9 cellular contexts compared by ENCODE assay signal in genomic region chr15:75747121-75747520, GRCh38. TPM values are rescaled to one million over a fixed set of nuclear protein-coding genes. Genes with fewer than 3 reads are reported as not detected.
DNase-seq lines count a peak whose midpoint lies in the region; ATAC-seq, FAIRE-seq and TF ChIP-seq lines count a peak whose summit lies in the region.
"Not testable (repeated sequence)": the region's sequence is repeated elsewhere in the genome, so short reads cannot be mapped to it uniquely, and the experiment has no call there.
"Had no signal": no experiment of that assay in that cellular context is flagged by ENCODE, and none has a peak within 500 bp of the region (broad histone marks: within the 10 kb centered on the region; RNA-seq: fewer than 3 reads in every experiment).

No MANE protein-coding gene starts in this region.

- H2AFZ ChIP-seq in K562 (ENCODE audit: low read depth, low read length), result peak overlapping the region; percentile 80; the same call in 1 of the 2 replicates

- not testable (repeated sequence) for H3K4me3 Mint-ChIP-seq in endodermal cell; natural killer cell treated with Interleukin-12 subunit alpha and Interleukin-12 subunit beta and Interleukin-15 and Interleukin-18, amount 100 ng/mL, for 72 hours

- H3K4me1 ChIP-seq in K562 (replicated peaks in 1 of 2; ENCODE audit: control insufficient read depth in 2 of 2, insufficient read depth in 2 of 2, low read length in 2 of 2); endodermal cell (ENCODE audit: control insufficient read depth, insufficient read depth, low read length); lower lobe of right lung; aorta (ENCODE audit: control insufficient read depth in 1 of 2, insufficient read depth in 2 of 2, low read length in 2 of 2): not testable (repeated sequence)

- not testable (repeated sequence) for H3K27me3 Mint-ChIP-seq in endodermal cell (ENCODE audit: insufficient read depth)
- H3K27me3 Mint-ChIP-seq in natural killer cell treated with Interleukin-12 subunit alpha and Interleukin-12 subunit beta and Interleukin-15 and Interleukin-18, amount 100 ng/mL, for 72 hours, result peaks cover 22 to 23% of the 10 kb centered on the region in 2 donors

- WGBS in K562 (ENCODE audit: insufficient coverage, low coverage, missing lambda C conversion rate), result 15% methylated on average over 5 of the region's 5 CpGs
- WGBS in endodermal cell (ENCODE audit: insufficient coverage in 1 of 2, insufficient read length in 1 of 2), 2 experiments, result 96 to 100% methylated on average over 2 to 4 of the region's 5 CpGs
- WGBS in aorta, 2 donors, result 72 to 77% methylated on average over 5 of the region's 5 CpGs

- not testable (repeated sequence) for H3K4me3 ChIP-seq in K562; endodermal cell (ENCODE audit: low read length); lower lobe of right lung; aorta (ENCODE audit: low read length in 2 of 2)

- H3K9me1 ChIP-seq in K562 (ENCODE audit: control insufficient read depth, insufficient read depth, low read length), result not testable (repeated sequence)

- DNase-seq in K562 (ENCODE audit: extremely low read depth in 1 of 4, low spot score in 3 of 4), result peak in 1 of 4 experiments; percentile 53
- peak; percentile 5 for DNase-seq in endodermal cell
- peak; percentile 10 for DNase-seq in lower lobe of right lung
- peak; percentile 10 for DNase-seq in natural killer cell treated with Interleukin-12 subunit alpha and Interleukin-12 subunit beta and Interleukin-15 and Interleukin-18, amount 100 ng/mL, for 72 hours (ENCODE audit: low spot score)
- DNase-seq in aorta, result peak; percentile 5 to 9

- not testable (repeated sequence) for TF ChIP-seq CTCF in K562 (IDR thresholded peaks at IDR 0.05 in 2 of 3, conservative IDR thresholded peaks at IDR 0.05 in 1 of 3; ENCODE audit: insufficient read depth in 2 of 3, low read depth in 1 of 3, low read length in 3 of 3); endodermal cell (conservative IDR thresholded peaks at IDR 0.05); lower lobe of right lung (IDR thresholded peaks at IDR 0.05)

- in situ Hi-C loops in K562 (cut with MboI), result not testable (repeated sequence)

- POLR2A ChIA-PET in K562 (lab: Yijun Ruan, JAX), result not testable (repeated sequence)

- TF ChIP-seq POLR2A in K562 (conservative IDR thresholded peaks at IDR 0.05), result not testable (repeated sequence)

- not testable (repeated sequence) for BruUV-seq in K562 (replicated peaks; lab: Mats Ljungman, UMichigan)

- H3K27ac Mint-ChIP-seq in endodermal cell; natural killer cell treated with Interleukin-12 subunit alpha and Interleukin-12 subunit beta and Interleukin-15 and Interleukin-18, amount 100 ng/mL, for 72 hours: not testable (repeated sequence)

- not testable (repeated sequence) for H3K27ac ChIP-seq in K562 (ENCODE audit: extremely low read depth, low read depth, low read length); endodermal cell (ENCODE audit: low read depth, low read length); lower lobe of right lung; aorta (ENCODE audit: low read depth in 1 of 2, low read length in 2 of 2)

- ATAC-seq in K562, result peak; percentile 68; the same call in 2 of the 3 replicates
- ATAC-seq in lower lobe of right lung; natural killer cell treated with Interleukin-12 subunit alpha and Interleukin-12 subunit beta and Interleukin-15 and Interleukin-18, amount 100 ng/mL, for 72 hours; aorta (ENCODE audit: low FRiP score): not testable (repeated sequence)

- not testable (repeated sequence) for H3K9ac ChIP-seq in K562 (ENCODE audit: insufficient read depth in 1 of 2, low read depth in 2 of 2, low read length in 2 of 2); endodermal cell (ENCODE audit: extremely low read depth, low read length, poor library complexity, severe bottlenecking)

- intact Hi-C loops in K562 (cut with micrococcal nuclease); lower lobe of right lung (cut with DNase I); aorta (cut with DNase I): not testable (repeated sequence)

- H3K79me2 ChIP-seq in K562 (ENCODE audit: control insufficient read depth, insufficient read depth, low read length), result not testable (repeated sequence)

- H3K27me3 ChIP-seq in K562 (ENCODE audit: control insufficient read depth in 2 of 2, insufficient read depth in 2 of 2, low read length in 2 of 2); endodermal cell (ENCODE audit: control insufficient read depth, insufficient read depth, low read length, poor library complexity, severe bottlenecking); lower lobe of right lung (ENCODE audit: low read depth); aorta (ENCODE audit: control insufficient read depth in 1 of 2, insufficient read depth in 2 of 2, low read length in 1 of 2): not testable (repeated sequence)

- not testable (repeated sequence) for TF ChIP-seq RAD21 in K562 (CRISPR knock-in tag; conservative IDR thresholded peaks at IDR 0.05 in 1 of 2, IDR thresholded peaks at IDR 0.05 in 1 of 2)

- not testable (repeated sequence) for H3K4me1 Mint-ChIP-seq in endodermal cell; natural killer cell treated with Interleukin-12 subunit alpha and Interleukin-12 subunit beta and Interleukin-15 and Interleukin-18, amount 100 ng/mL, for 72 hours (ENCODE audit: low read depth in 2 of 2)

- FAIRE-seq in K562 (lab: Jason Lieb, UNC), result peak; percentile 65

- H3K36me3 ChIP-seq in K562 (ENCODE audit: control insufficient read depth, insufficient read depth, low read length); endodermal cell (ENCODE audit: control insufficient read depth, insufficient read depth, low read length); lower lobe of right lung; aorta (ENCODE audit: control insufficient read depth in 1 of 2, insufficient read depth in 2 of 2, low read length in 1 of 2): not testable (repeated sequence)

- not testable (repeated sequence) for TF ChIP-seq EP300 in K562 (IDR thresholded peaks at IDR 0.05; ENCODE audit: low read length)

- H3K36me3 Mint-ChIP-seq in endodermal cell (ENCODE audit: low read depth); natural killer cell treated with Interleukin-12 subunit alpha and Interleukin-12 subunit beta and Interleukin-15 and Interleukin-18, amount 100 ng/mL, for 72 hours: not testable (repeated sequence)

- peaks cover 13% of the 10 kb centered on the region for H3K9me3 Mint-ChIP-seq in endodermal cell
- not testable (repeated sequence) for H3K9me3 Mint-ChIP-seq in natural killer cell treated with Interleukin-12 subunit alpha and Interleukin-12 subunit beta and Interleukin-15 and Interleukin-18, amount 100 ng/mL, for 72 hours

- CTCF ChIA-PET in K562 (lab: Yijun Ruan, JAX; ENCODE audit: low intra/inter-chr PET ratio), result not testable (repeated sequence)

- H3K4me2 ChIP-seq in K562 (ENCODE audit: insufficient read depth, low read length), result peak overlapping the region; percentile 42; the same call in 1 of the 2 replicates

- not testable (repeated sequence) for H4K20me1 ChIP-seq in K562 (replicated peaks; ENCODE audit: control insufficient read depth, insufficient read depth, low read length)

- H3K9me3 ChIP-seq in K562 (replicated peaks; ENCODE audit: control insufficient read depth, insufficient read depth, low read depth, low read length); endodermal cell (ENCODE audit: control insufficient read depth, low read length); lower lobe of right lung; aorta (ENCODE audit: control insufficient read depth, low read length): not testable (repeated sequence)

TF ChIP-seq in K562, 482 proteins besides CTCF, POLR2A, EP300 and RAD21 (continues in another document):
- TF ChIP-seq TAL1 (IDR thresholded peaks at IDR 0.05) (peak; percentile 19; the same call in 1 of the 2 replicates), CBFA2T2 (conservative IDR thresholded peaks at IDR 0.05) (peak; percentile 10; the same call in 1 of the 2 replicates), DPF2 (IDR thresholded peaks at IDR 0.05) (0 out of 2 replicates have a peak, but pooled peaks have one; percentile 35), MTA2 (IDR thresholded peaks at IDR 0.05; ENCODE audit: low read depth) (0 out of 2 replicates have a peak, but pooled peaks have one; percentile 36), ARID1B (IDR thresholded peaks at IDR 0.05) (0 out of 2 replicates have a peak, but pooled peaks have one; percentile 36), CBFA2T3 (IDR thresholded peaks at IDR 0.05) (peak; percentile 25; the same call in 1 of the 2 replicates)

RNA-seq across cellular contexts. Expression of gene CSPG4, which starts 34.5 kb away (rescaled TPM):
- 0.07 and 1.1 TPM in 2 replicates for total RNA-seq in K562 (2011; cell fraction: chromatin; rRNA removed; ENCODE audit: low replicate concordance)
- total RNA-seq in K562 (2011; cell fraction: nucleolus; rRNA removed), result 0.39 and 1.2 TPM in 2 replicates
- total RNA-seq in K562 (2011; cell fraction: nucleoplasm; rRNA removed), result 0.22 and 0.23 TPM in 2 replicates
- total RNA-seq in K562 (2014; rRNA removed) (0.08 TPM in 1 of 2 replicates, not detected in the other), K562 (2014; rRNA removed; fragmentation: Illumina TruSeq; extraction: Trizol) (not detected in 2 replicates), K562 (2015; rRNA removed; fragmentation: Illumina TruSeq; extraction: Trizol) (under 0.01 TPM in 1 of 2 replicates, not detected in the other), K562 (2021) (0.07 TPM in 2 replicates), endodermal cell (1 to 10 TPM; 1.8 to 3.3 TPM), lower lobe of right lung (15.0 TPM), aorta (100 to 1,000 TPM in 1 of 2 donors, 10 to 100 TPM in 1; 86.8 to 160 TPM)
- polyA plus RNA-seq in K562 (2011; rRNA removed) (0.04 and 0.08 TPM in 2 replicates), K562 (2014; fragmentation: Illumina TruSeq; extraction: Trizol) (0.01 and 0.03 TPM in 2 replicates), K562 (2014; fragmentation: Nextera tagmentation; extraction: Ambion mirVana) (not detected), K562 (2014; rRNA removed) (not detected in 2 replicates), aorta (10 to 100 TPM; 10.6 to 45.1 TPM)
- 0.06 and 0.16 TPM in 2 replicates for polyA plus RNA-seq in K562 (2011; cell fraction: cytosol; rRNA removed)
- polyA plus RNA-seq in K562 (2011; cell fraction: nucleus; rRNA removed), result 0.21 and 0.73 TPM in 2 replicates
- polyA plus RNA-seq in K562 (2012), result 0.10 and 0.32 TPM in 2 replicates
- polyA minus RNA-seq in K562 (2011; rRNA and poly(A)+ RNA removed), result 0.09 and 0.11 TPM in 2 replicates
- polyA minus RNA-seq in K562 (2011; cell fraction: cytosol; rRNA and poly(A)+ RNA removed), result 0.29 and 0.73 TPM in 2 replicates
- polyA minus RNA-seq in K562 (2011; cell fraction: nucleus; rRNA and poly(A)+ RNA removed), result 0.33 and 0.40 TPM in 2 replicates
- polyA plus RNA-seq in endodermal cell (2013, experiment 1 of 2), result 3.4 TPM
- 3.3 TPM for polyA plus RNA-seq in endodermal cell (2013, experiment 2 of 2)
- not detected for total RNA-seq in natural killer cell treated with Interleukin-12 subunit alpha and Interleukin-12 subunit beta and Interleukin-15 and Interleukin-18, amount 100 ng/mL, for 72 hours
- total RNA-seq: CD4-positive, alpha-beta memory T cell; CD4-positive, CD25-positive, alpha-beta regulatory T cell; CD8-positive, alpha-beta memory T cell had no signal
- polyA plus RNA-seq: CD14-positive monocyte; CD4-positive, alpha-beta memory T cell; CD4-positive, CD25-positive, alpha-beta regulatory T cell; CD8-positive, alpha-beta memory T cell had no signal
